ENCODE assay signal across 16 cellular contexts in the genomic region with DNA sequence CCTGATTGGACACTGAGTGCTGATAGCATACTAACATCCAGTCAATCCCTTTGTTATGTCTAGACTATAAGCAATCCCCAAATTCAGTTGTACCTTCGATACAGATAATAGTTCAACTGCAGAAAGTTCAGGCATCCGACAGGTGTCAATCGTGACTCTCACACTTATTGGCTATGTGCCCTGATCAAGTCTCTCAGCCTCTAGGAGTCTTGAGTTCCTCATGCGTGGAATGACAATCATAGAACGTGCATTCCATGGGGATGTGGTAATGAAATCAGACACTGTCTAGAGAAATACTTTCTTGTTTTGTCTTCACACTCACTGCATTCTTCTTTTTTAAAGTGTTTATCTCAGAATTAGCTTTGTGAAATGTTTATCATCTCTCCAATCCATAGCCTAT. TPM values are rescaled to one million over a fixed set of nuclear protein-coding genes. Genes with fewer than 3 reads are reported as not detected.
"Had no signal": no experiment of that assay in that cellular context is flagged by ENCODE, and none has a peak within 500 bp of the region (broad histone marks: within the 10 kb centered on the region; RNA-seq: fewer than 3 reads in every experiment).

No MANE protein-coding gene starts in this region.

- H3K36me3 Mint-ChIP-seq: activated CD4-positive, alpha-beta memory T cell treated with anti-CD3 and anti-CD28 coated beads for 36 hours; activated naive CD8-positive, alpha-beta T cell treated with anti-CD3 and anti-CD28 coated beads for 36 hours had no signal

- H3K27me3 ChIP-seq: vagina had no signal

- H3K9me3 Mint-ChIP-seq: activated CD4-positive, alpha-beta memory T cell treated with anti-CD3 and anti-CD28 coated beads for 36 hours; activated naive CD8-positive, alpha-beta T cell treated with anti-CD3 and anti-CD28 coated beads for 36 hours; activated T-cell treated with anti-CD3 and anti-CD28 coated beads, Interleukin-2, amount 50 U/mL, for 4 hours; naive thymus-derived CD8-positive, alpha-beta T cell had no signal

- FAIRE-seq: colon had no signal

- H3K27ac Mint-ChIP-seq: activated CD4-positive, alpha-beta memory T cell treated with anti-CD3 and anti-CD28 coated beads for 36 hours; activated naive CD8-positive, alpha-beta T cell treated with anti-CD3 and anti-CD28 coated beads for 36 hours had no signal

- H3K4me2 ChIP-seq: hepatocyte, smooth muscle cell had no signal

- H3K4me3 Mint-ChIP-seq: activated CD4-positive, alpha-beta memory T cell treated with anti-CD3 and anti-CD28 coated beads for 36 hours; activated naive CD8-positive, alpha-beta T cell treated with anti-CD3 and anti-CD28 coated beads for 36 hours; activated T-cell treated with anti-CD3 and anti-CD28 coated beads, Interleukin-2, amount 50 U/mL, for 4 hours; naive thymus-derived CD8-positive, alpha-beta T cell had no signal

- H2AFZ ChIP-seq: hepatocyte had no signal

- DNase-seq: activated CD4-positive, alpha-beta memory T cell treated with anti-CD3 and anti-CD28 coated beads for 36 hours; activated CD4-positive, CD25-positive, alpha-beta regulatory T cell treated with anti-CD3 and anti-CD28 coated beads, Interleukin-2, amount 50 U/mL, for 72 hours; activated gamma-delta T cell; activated naive CD8-positive, alpha-beta T cell treated with anti-CD3 and anti-CD28 coated beads for 36 hours; activated T-cell treated with anti-CD3 and anti-CD28 coated beads, Interleukin-2, amount 50 U/mL, for 4 hours; naive thymus-derived CD8-positive, alpha-beta T cell; right cardiac atrium; T-helper 9 cell had no signal

- H3K9me3 ChIP-seq: breast epithelium, gastroesophageal sphincter, neutrophil, vagina had no signal

- H3K79me2 ChIP-seq: hepatocyte had no signal

- H3K4me1 ChIP-seq: breast epithelium had no signal

- ATAC-seq: activated T-cell treated with anti-CD3 and anti-CD28 coated beads, Interleukin-2, amount 50 U/mL, for 4 hours; gastroesophageal sphincter; naive thymus-derived CD8-positive, alpha-beta T cell; right cardiac atrium had no signal

- H3K27ac ChIP-seq: breast epithelium, gastroesophageal sphincter, hepatocyte, neutrophil, vagina had no signal

RNA-seq across cellular contexts. Expression of gene ANKRD34B, which starts 4.8 kb away (rescaled TPM):
- total RNA-seq: activated CD4-positive, alpha-beta memory T cell treated with anti-CD3 and anti-CD28 coated beads for 36 hours; activated naive CD8-positive, alpha-beta T cell treated with anti-CD3 and anti-CD28 coated beads for 36 hours; activated T-cell treated with anti-CD3 and anti-CD28 coated beads, Interleukin-2, amount 50 U/mL, for 4 hours; breast epithelium; fibroblast of lung; gastroesophageal sphincter; hepatocyte; naive thymus-derived CD8-positive, alpha-beta T cell; right cardiac atrium; smooth muscle cell; vagina had no signal
